1 cellular context compared by ENCODE assay signal in the genomic region with DNA sequence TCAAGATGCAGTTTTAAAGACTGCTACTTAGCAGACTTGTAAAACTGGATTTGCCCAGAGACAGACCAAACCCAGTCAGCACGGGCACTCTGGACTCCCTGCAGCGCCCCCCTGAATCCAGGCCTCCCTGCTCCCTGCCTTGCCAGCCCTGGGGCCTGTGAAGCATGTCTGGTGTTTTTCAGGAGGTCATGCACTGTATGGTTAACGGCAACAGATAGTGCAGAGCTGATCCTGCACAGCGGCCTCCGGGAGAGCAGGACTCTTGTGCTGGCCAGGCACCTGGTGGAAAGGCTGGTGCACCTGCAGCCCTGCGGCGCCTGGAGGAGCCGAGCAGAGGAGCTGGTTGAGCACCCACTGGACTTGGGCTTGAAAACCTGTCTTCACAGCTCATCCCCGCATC.
TF ChIP-seq lines count a peak whose summit lies in the region.

No MANE protein-coding gene starts in this region.

TF ChIP-seq in HepG2, 621 proteins besides CTCF, POLR2A, EP300 and RAD21:
- TF ChIP-seq, protein P1, sequence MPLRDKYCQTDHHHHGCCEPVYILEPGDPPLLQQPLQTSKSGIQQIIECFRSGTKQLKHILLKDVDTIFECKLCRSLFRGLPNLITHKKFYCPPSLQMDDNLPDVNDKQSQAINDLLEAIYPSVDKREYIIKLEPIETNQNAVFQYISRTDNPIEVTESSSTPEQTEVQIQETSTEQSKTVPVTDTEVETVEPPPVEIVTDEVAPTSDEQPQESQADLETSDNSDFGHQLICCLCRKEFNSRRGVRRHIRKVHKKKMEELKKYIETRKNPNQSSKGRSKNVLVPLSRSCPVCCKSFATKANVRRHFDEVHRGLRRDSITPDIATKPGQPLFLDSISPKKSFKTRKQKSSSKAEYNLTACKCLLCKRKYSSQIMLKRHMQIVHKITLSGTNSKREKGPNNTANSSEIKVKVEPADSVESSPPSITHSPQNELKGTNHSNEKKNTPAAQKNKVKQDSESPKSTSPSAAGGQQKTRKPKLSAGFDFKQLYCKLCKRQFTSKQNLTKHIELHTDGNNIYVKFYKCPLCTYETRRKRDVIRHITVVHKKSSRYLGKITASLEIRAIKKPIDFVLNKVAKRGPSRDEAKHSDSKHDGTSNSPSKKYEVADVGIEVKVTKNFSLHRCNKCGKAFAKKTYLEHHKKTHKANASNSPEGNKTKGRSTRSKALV (CRISPR knock-in tag; IDR thresholded peaks at IDR 0.05), result no peak
- TF ChIP-seq IKZF4 (CRISPR knock-in tag; IDR thresholded peaks at IDR 0.05; ENCODE audit: borderline replicate concordance, low read depth, not compliant biosample characterization), result no peak
- TF ChIP-seq SSRP1 (CRISPR knock-in tag; IDR thresholded peaks at IDR 0.05), result no peak
- TF ChIP-seq SPEN (CRISPR knock-in tag; IDR thresholded peaks at IDR 0.05; ENCODE audit: low read depth), result no peak
- TF ChIP-seq ZFP37 (CRISPR knock-in tag; IDR thresholded peaks at IDR 0.05; ENCODE audit: borderline replicate concordance), result no peak
- TF ChIP-seq ZNF629 (CRISPR knock-in tag; conservative IDR thresholded peaks at IDR 0.05), result no peak
- TF ChIP-seq MED13 (CRISPR knock-in tag; IDR thresholded peaks at IDR 0.05), result no peak
- TF ChIP-seq MLLT10 (CRISPR knock-in tag; IDR thresholded peaks at IDR 0.05), result no peak
- no peak for TF ChIP-seq ZFYVE20 (CRISPR knock-in tag; IDR thresholded peaks at IDR 0.05; ENCODE audit: borderline replicate concordance, low read depth)
- TF ChIP-seq XBP1 (CRISPR knock-in tag; IDR thresholded peaks at IDR 0.05), result no peak
- no peak for TF ChIP-seq RARG (CRISPR knock-in tag; IDR thresholded peaks at IDR 0.05; ENCODE audit: low read depth)
- TF ChIP-seq PCBP1 (IDR thresholded peaks at IDR 0.05; ENCODE audit: borderline replicate concordance, low read depth, low read length), result no peak
- TF ChIP-seq, protein P2, sequence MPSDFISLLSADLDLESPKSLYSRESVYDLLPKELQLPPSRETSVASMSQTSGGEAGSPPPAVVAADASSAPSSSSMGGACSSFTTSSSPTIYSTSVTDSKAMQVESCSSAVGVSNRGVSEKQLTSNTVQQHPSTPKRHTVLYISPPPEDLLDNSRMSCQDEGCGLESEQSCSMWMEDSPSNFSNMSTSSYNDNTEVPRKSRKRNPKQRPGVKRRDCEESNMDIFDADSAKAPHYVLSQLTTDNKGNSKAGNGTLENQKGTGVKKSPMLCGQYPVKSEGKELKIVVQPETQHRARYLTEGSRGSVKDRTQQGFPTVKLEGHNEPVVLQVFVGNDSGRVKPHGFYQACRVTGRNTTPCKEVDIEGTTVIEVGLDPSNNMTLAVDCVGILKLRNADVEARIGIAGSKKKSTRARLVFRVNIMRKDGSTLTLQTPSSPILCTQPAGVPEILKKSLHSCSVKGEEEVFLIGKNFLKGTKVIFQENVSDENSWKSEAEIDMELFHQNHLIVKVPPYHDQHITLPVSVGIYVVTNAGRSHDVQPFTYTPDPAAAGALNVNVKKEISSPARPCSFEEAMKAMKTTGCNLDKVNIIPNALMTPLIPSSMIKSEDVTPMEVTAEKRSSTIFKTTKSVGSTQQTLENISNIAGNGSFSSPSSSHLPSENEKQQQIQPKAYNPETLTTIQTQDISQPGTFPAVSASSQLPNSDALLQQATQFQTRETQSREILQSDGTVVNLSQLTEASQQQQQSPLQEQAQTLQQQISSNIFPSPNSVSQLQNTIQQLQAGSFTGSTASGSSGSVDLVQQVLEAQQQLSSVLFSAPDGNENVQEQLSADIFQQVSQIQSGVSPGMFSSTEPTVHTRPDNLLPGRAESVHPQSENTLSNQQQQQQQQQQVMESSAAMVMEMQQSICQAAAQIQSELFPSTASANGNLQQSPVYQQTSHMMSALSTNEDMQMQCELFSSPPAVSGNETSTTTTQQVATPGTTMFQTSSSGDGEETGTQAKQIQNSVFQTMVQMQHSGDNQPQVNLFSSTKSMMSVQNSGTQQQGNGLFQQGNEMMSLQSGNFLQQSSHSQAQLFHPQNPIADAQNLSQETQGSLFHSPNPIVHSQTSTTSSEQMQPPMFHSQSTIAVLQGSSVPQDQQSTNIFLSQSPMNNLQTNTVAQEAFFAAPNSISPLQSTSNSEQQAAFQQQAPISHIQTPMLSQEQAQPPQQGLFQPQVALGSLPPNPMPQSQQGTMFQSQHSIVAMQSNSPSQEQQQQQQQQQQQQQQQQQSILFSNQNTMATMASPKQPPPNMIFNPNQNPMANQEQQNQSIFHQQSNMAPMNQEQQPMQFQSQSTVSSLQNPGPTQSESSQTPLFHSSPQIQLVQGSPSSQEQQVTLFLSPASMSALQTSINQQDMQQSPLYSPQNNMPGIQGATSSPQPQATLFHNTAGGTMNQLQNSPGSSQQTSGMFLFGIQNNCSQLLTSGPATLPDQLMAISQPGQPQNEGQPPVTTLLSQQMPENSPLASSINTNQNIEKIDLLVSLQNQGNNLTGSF (CRISPR knock-in tag; IDR thresholded peaks at IDR 0.05), result no peak
